In genomic region chr15:66706225-66706732, GRCh38 we compare ENCODE assay signal across 9 cellular contexts. TPM values are rescaled to one million over a fixed set of nuclear protein-coding genes. Genes with fewer than 3 reads are reported as not detected.
A peak's percentile ranks its signal among the peaks of the same experiment; 100 is the strongest.
DNase-seq lines count a peak whose midpoint lies in the region; TF ChIP-seq lines count a peak whose summit lies in the region.
"Had no signal": no experiment of that assay in that cellular context is flagged by ENCODE, and none has a peak within 500 bp of the region (broad histone marks: within the 10 kb centered on the region; RNA-seq: fewer than 3 reads in every experiment).

No MANE protein-coding gene starts in this region.

- H3K4me1 ChIP-seq in mucosa of rectum (ENCODE audit: control insufficient read depth in 2 of 2, insufficient read depth in 2 of 2, low read length in 2 of 2): peaks cover 34 to 37% of the 10 kb centered on the region in 2 donors

- peak overlapping the region in 1 of 2 donors; percentile 4 for H3K27ac ChIP-seq in mucosa of rectum (ENCODE audit: low read depth in 2 of 2, low read length in 2 of 2)

- no peaks in the 10 kb centered on the region for H3K27me3 ChIP-seq in mucosa of rectum (ENCODE audit: control insufficient read depth in 2 of 2, insufficient read depth in 2 of 2, low read length in 2 of 2)

- TF ChIP-seq EP300 in Ishikawa (IDR thresholded peaks at IDR 0.05; ENCODE audit: borderline replicate concordance): no peak

- H3K4me3 ChIP-seq in mucosa of rectum (ENCODE audit: low read length in 2 of 2): peak overlapping the region; percentile 3 to 33

- no peaks in the 10 kb centered on the region for H3K36me3 ChIP-seq in mucosa of rectum (ENCODE audit: control insufficient read depth in 2 of 2, insufficient read depth in 2 of 2, low read length in 2 of 2)

- H3K9ac ChIP-seq in mucosa of rectum (ENCODE audit: low read depth in 1 of 2, low read length in 2 of 2): no peak overlapping the region

- no peak; the same call in 1 of the 2 replicates for TF ChIP-seq RAD21 in Ishikawa (IDR thresholded peaks at IDR 0.05; ENCODE audit: low read depth)

- in situ Hi-C loops in ACHN (cut with HindIII; ENCODE audit: low pct_ligation_motif_present, low pct_unique_long_range_greater_than_20kb, low sequenced_read_pairs): no loop called here

- no peaks in the 10 kb centered on the region for H3K9me3 ChIP-seq in mucosa of rectum (ENCODE audit: control insufficient read depth in 2 of 2, low read length in 2 of 2)

- DNase-seq in ACHN (peak; percentile 85), dermis blood vessel endothelial cell (peak; percentile 50), putamen (ENCODE audit: low spot score) (no peak), HPDE6-E6E7 (ENCODE audit: extremely low spot score) (no peak), germinal center (ENCODE audit: low spot score) (no peak), DMS153 treated with DMSO at 0.1 percent for 48 hours (lab: John Stamatoyannopoulos, UW; ENCODE audit: unreplicated experiment) (no peak)
- DNase-seq: DMS153 had no signal

TF ChIP-seq in Ishikawa, 13 proteins besides CTCF, POLR2A, EP300 and RAD21:
- no peak for TF ChIP-seq USF1 (IDR thresholded peaks at IDR 0.05)
- TF ChIP-seq TEAD4 (IDR thresholded peaks at IDR 0.05): peak; percentile 58
TF ChIP-seq in Ishikawa: peak in this region for 1.

RNA-seq across cellular contexts. Expression of gene SMAD6, which starts 4.2 kb away (rescaled TPM):
- total RNA-seq in dermis blood vessel endothelial cell: 10.1 and 11.9 TPM in 2 replicates

Comparison
In these comparisons a context has a peak if more than half of its experiments do, and no peak if none do; other contexts are left out.
1. DNase-seq: peak in ACHN (single experiment) and dermis blood vessel endothelial cell (single experiment); none in putamen (single experiment), HPDE6-E6E7 (single experiment), germinal center (single experiment) and DMS153 treated with DMSO at 0.1 percent for 48 hours (single experiment).